8 cellular contexts compared by ENCODE assay signal in the genomic region with DNA sequence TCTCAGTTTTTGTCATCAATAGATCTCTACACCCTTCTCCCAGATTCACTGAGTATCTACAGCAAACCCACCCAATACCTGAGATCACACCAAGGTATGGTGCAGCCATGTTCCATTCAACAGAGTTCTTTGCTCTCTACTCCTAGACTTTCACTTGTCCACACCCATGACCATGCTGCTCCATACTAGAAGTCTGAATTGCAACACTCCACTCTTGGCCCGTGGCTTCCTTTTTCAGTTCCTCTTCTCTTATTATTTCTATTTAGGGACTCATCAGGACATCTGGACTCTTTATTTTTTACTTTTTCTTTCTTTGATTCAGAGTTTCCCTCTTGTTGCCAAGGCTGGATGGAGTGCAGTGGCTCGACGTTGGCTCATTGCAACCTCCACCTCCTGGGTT. TPM values are rescaled to one million over a fixed set of nuclear protein-coding genes. Genes with fewer than 3 reads are reported as not detected.
DNase-seq lines count a peak whose midpoint lies in the region; ATAC-seq and TF ChIP-seq lines count a peak whose summit lies in the region.

No MANE protein-coding gene starts in this region.

- H3K79me2 ChIP-seq in SU-DHL-6 (ENCODE audit: insufficient read depth, low read length) = peaks cover 93% of the 10 kb centered on the region

- no peak overlapping the region for H3K9ac ChIP-seq in SU-DHL-6 (ENCODE audit: low read length)

- TF ChIP-seq CTCF in SU-DHL-6 (IDR thresholded peaks at IDR 0.05; ENCODE audit: insufficient read depth, low read length, poor library complexity, severe bottlenecking) (no peak), cardiac muscle cell (IDR thresholded peaks at IDR 0.05; ENCODE audit: low read depth, low read length) (no peak), suprapubic skin (IDR thresholded peaks at IDR 0.05) (no peak)

- POLR2A ChIA-PET in activated CD4-positive, alpha-beta T cell treated with anti-CD3 and anti-CD28 coated beads for 36 hours (lab: Charles Lee) = interaction anchor here (0.6 to 1.6 kb wide), 5 partner anchors 14 to 154 kb away, joined by 3 to 8 read pairs (median 3); a partner anchor contains a TSS

- H4K20me1 ChIP-seq in SU-DHL-6 (ENCODE audit: low read depth, low read length) = peaks cover 39% of the 10 kb centered on the region

- peak overlapping the region; percentile 72 for H3K27ac Mint-ChIP-seq in activated CD4-positive, alpha-beta T cell treated with anti-CD3 and anti-CD28 coated beads for 36 hours

- H3K36me3 ChIP-seq in SU-DHL-6 (ENCODE audit: low read length) (peaks cover 40% of the 10 kb centered on the region), cardiac muscle cell (peaks cover 28% of the 10 kb centered on the region), suprapubic skin (peaks cover 49% of the 10 kb centered on the region), HAP-1 (replicated peaks) (peaks cover 61% of the 10 kb centered on the region)

- DNase-seq in activated CD4-positive, alpha-beta T cell treated with anti-CD3 and anti-CD28 coated beads for 36 hours = no peak
- DNase-seq in activated CD4-positive, alpha-beta T cell treated with anti-CD3 and anti-CD28 coated beads for 48 hours = no peak
- peak in 1 of 2 donors; percentile 42 for DNase-seq in cardiac muscle cell (ENCODE audit: low read depth in 1 of 2, low spot score in 1 of 2)
- DNase-seq in suprapubic skin (ENCODE audit: low spot score in 2 of 2) = no peak
- DNase-seq in NCI-H187 treated with DMSO at 0.1 percent for 48 hours (lab: John Stamatoyannopoulos, UW) = no peak
- DNase-seq in mesenteric fat pad (ENCODE audit: low spot score) = no peak
- no peak for DNase-seq in HAP-1 (ENCODE audit: low spot score in 2 of 2)

- H3K9me3 Mint-ChIP-seq in activated CD4-positive, alpha-beta T cell treated with anti-CD3 and anti-CD28 coated beads for 36 hours (ENCODE audit: low read depth) = no peaks in the 10 kb centered on the region

- CTCF ChIA-PET in activated CD4-positive, alpha-beta T cell treated with anti-CD3 and anti-CD28 coated beads for 36 hours (lab: Charles Lee) = interaction anchor here (0.7 to 2.9 kb wide), 13 partner anchors 9 to 252 kb away, joined by 3 to 22 read pairs (median 4); a partner anchor contains a TSS

- no peak overlapping the region for H2AFZ ChIP-seq in SU-DHL-6 (ENCODE audit: low read depth, low read length, severe bottlenecking)

- no peak for TF ChIP-seq POLR2A in suprapubic skin (IDR thresholded peaks at IDR 0.05)

- TF ChIP-seq EP300 in suprapubic skin (IDR thresholded peaks at IDR 0.05) = no peak

- peaks cover 34% of the 10 kb centered on the region for H3K36me3 Mint-ChIP-seq in activated CD4-positive, alpha-beta T cell treated with anti-CD3 and anti-CD28 coated beads for 36 hours (ENCODE audit: low read depth)

- peak overlapping the region; percentile 0 for H3K27ac ChIP-seq in SU-DHL-6 (ENCODE audit: low read depth, low read length)
- H3K27ac ChIP-seq in cardiac muscle cell = peak overlapping the region; percentile 52
- peak overlapping the region; percentile 14 for H3K27ac ChIP-seq in suprapubic skin

- no peaks in the 10 kb centered on the region for H3K9me2 ChIP-seq in SU-DHL-6 (replicated peaks; ENCODE audit: insufficient read depth, low read length)

- H3K4me1 ChIP-seq in cardiac muscle cell (ENCODE audit: low read depth) = peaks cover 4% of the 10 kb centered on the region
- H3K4me1 ChIP-seq in suprapubic skin = peaks cover 71% of the 10 kb centered on the region
- peaks cover 23% of the 10 kb centered on the region for H3K4me1 ChIP-seq in HAP-1

- peaks cover 33% of the 10 kb centered on the region for H3F3A ChIP-seq in SU-DHL-6 (ENCODE audit: insufficient read depth)

- H3K27me3 Mint-ChIP-seq in activated CD4-positive, alpha-beta T cell treated with anti-CD3 and anti-CD28 coated beads for 36 hours = no peaks in the 10 kb centered on the region

- no peaks in the 10 kb centered on the region for H3K9me3 ChIP-seq in SU-DHL-6 (ENCODE audit: insufficient read depth, low read length)
- no peaks in the 10 kb centered on the region for H3K9me3 ChIP-seq in cardiac muscle cell (ENCODE audit: low read depth)
- no peaks in the 10 kb centered on the region for H3K9me3 ChIP-seq in suprapubic skin
- no peaks in the 10 kb centered on the region for H3K9me3 ChIP-seq in HAP-1

- H3K27me3 ChIP-seq in SU-DHL-6 (ENCODE audit: low read length) (no peaks in the 10 kb centered on the region), cardiac muscle cell (no peaks in the 10 kb centered on the region), suprapubic skin (no peaks in the 10 kb centered on the region), HAP-1 (ENCODE audit: low read depth) (no peaks in the 10 kb centered on the region)

- intact Hi-C loops in activated CD4-positive, alpha-beta T cell treated with anti-CD3 and anti-CD28 coated beads for 36 hours (cut with DNase I, micrococcal nuclease) = no loop called here

- ATAC-seq in activated CD4-positive, alpha-beta T cell treated with anti-CD3 and anti-CD28 coated beads for 36 hours = peak; percentile 6

- H3K4me3 ChIP-seq in SU-DHL-6 (ENCODE audit: insufficient read depth, low read length, poor library complexity, severe bottlenecking) (no peak overlapping the region), cardiac muscle cell (no peak overlapping the region), suprapubic skin (no peak overlapping the region), HAP-1 (no peak overlapping the region)

- H3K4me3 Mint-ChIP-seq in activated CD4-positive, alpha-beta T cell treated with anti-CD3 and anti-CD28 coated beads for 36 hours = peak overlapping the region; percentile 2

- in situ Hi-C loops in HAP-1 (cut with MboI; ENCODE audit: low sequenced_read_pairs) = no loop called here

- no peak overlapping the region for H3K4me2 ChIP-seq in SU-DHL-6 (ENCODE audit: low read depth, low read length, poor library complexity, severe bottlenecking)

- H3K4me1 Mint-ChIP-seq in activated CD4-positive, alpha-beta T cell treated with anti-CD3 and anti-CD28 coated beads for 36 hours = peaks cover 71% of the 10 kb centered on the region

- 43% methylated on average over 3 of the region's 3 CpGs for WGBS in suprapubic skin

RNA-seq across cellular contexts. Expression of a gene that starts 37.1 kb away (rescaled TPM):
- 100 to 1,000 TPM; 520 to 553 TPM for total RNA-seq in activated CD4-positive, alpha-beta T cell treated with anti-CD3 and anti-CD28 coated beads for 36 hours
- total RNA-seq in cardiac muscle cell (1,409 and 2,297 TPM in 2 replicates), suprapubic skin (100 to 1,000 TPM; 467 to 572 (median 520) TPM), mesenteric fat pad (480 TPM)
- 658 and 685 TPM in 2 replicates for polyA plus RNA-seq in cardiac muscle cell

Comparison
In these comparisons a context has a peak if more than half of its experiments do, and no peak if none do; other contexts are left out.
1. H3K27ac ChIP-seq: peak in every context shown above with its lines; median percentile 52 in cardiac muscle cell; 14 in suprapubic skin; 0 in SU-DHL-6.